26 cellular contexts compared by ENCODE assay signal in the genomic region with DNA sequence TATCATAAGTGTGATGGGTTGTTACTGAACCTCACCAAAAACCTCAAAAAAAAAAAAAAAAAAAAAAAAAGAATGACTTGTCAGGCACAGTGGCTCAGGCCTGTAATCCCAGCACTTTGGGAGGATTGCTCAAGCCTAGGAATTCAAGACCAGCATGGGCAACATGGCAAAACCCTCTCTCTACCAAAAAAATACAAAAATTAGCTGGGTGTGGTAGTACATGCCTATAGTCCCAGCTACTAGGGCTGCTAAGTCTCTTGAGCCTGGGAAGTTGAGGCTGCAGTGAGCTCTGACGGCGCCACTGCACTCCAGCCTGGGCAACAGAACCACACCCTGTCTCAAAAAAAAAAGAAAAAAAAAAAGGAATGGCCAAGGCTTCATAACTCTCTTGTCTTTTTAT.
"Had no signal": no experiment of that assay in that cellular context is flagged by ENCODE, and none has a peak within 500 bp of the region (broad histone marks: within the 10 kb centered on the region; RNA-seq: fewer than 3 reads in every experiment).

No MANE protein-coding gene starts in this region.

- H3K4me2 ChIP-seq: SK-N-SH had no signal

- H3K36me3 ChIP-seq: brain microvascular endothelial cell, cardiac muscle cell had no signal

- H3K9me3 ChIP-seq: SJCRH30, SK-N-SH had no signal

- H3K9ac ChIP-seq: SK-N-SH had no signal

- DNase-seq: activated B cell treated with CpG ODN at 0.5 μM for 24 hours; activated CD4-positive, alpha-beta T cell treated with anti-CD3 and anti-CD28 coated beads for 1 hour; activated CD4-positive, alpha-beta T cell treated with anti-CD3 and anti-CD28 coated beads, Interleukin-2, amount 10 ng/mL, durations not matched to agents 24 days and 14 days; activated CD4-positive, alpha-beta T cell treated with anti-CD3 and anti-CD28 coated beads, Interleukin-2, amount 50 U/mL, for 48 hours; activated CD8-positive, alpha-beta memory T cell treated with anti-CD3 and anti-CD28 coated beads, Interleukin-2, amount 10 ng/mL, durations not matched to agents 7 days and 5 days; activated effector memory CD4-positive, alpha-beta T cell treated with Interleukin-2 at 50 U/mL for 16 hours; activated naive CD4-positive, alpha-beta T cell; activated T-cell treated with anti-CD3 and anti-CD28 coated beads, Interleukin-2, amount 50 U/mL, for 24 hours; brain microvascular endothelial cell; Karpas-422; MM.1S; NCI-H1105; NCI-H1436; NCI-H1694 treated with DMSO at 0.1 percent for 48 hours; NCI-H2029 treated with DMSO at 0.1 percent for 48 hours; NCI-H345; NCI-H510A; NCI-H526 treated with DMSO at 0.1 percent for 48 hours; RPMI8226; SJCRH30; SK-N-SH; SW 1271; T-helper 9 cell had no signal

- H3K4me3 ChIP-seq: cardiac muscle cell, SJCRH30 had no signal

- ATAC-seq: activated CD8-positive, alpha-beta memory T cell treated with anti-CD3 and anti-CD28 coated beads, Interleukin-2, amount 10 ng/mL, durations not matched to agents 7 days and 5 days; Panc1; Right ventricle myocardium inferior had no signal

- H3K27me3 ChIP-seq: brain microvascular endothelial cell, cardiac muscle cell, SJCRH30 had no signal

- H3K4me1 ChIP-seq: SJCRH30 had no signal

- H3K27ac ChIP-seq: brain microvascular endothelial cell, cardiac muscle cell, SJCRH30 had no signal
